Comparison of ENCODE assay signal across 22 cellular contexts in the genomic region with DNA sequence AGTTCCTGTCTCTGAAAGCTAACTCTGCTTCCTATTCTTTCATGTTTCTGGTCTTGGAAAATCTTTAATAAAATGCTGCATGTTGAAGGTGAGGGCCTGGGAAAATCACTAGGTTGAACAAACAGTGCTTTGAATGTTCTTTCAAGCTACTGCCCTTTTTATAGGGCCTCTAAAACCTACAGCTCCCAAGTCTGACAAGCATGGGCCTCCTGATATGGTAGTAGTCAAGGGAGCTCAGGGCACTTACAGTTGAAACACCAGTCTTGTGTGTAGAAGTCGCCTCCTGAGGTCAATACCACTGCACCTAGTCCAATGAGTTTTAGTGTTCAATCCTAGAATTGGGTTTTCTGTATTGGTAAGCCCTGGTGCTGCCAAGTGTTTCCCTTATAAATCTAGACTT.
"Had no signal": no experiment of that assay in that cellular context is flagged by ENCODE, and none has a peak within 500 bp of the region (broad histone marks: within the 10 kb centered on the region; RNA-seq: fewer than 3 reads in every experiment).

No MANE protein-coding gene starts in this region.

- ATAC-seq: effector memory CD8-positive, alpha-beta T cell; esophagus mucosa; gastrocnemius medialis; left cardiac atrium; left lung; lower lobe of right lung had no signal

- H3K27me3 ChIP-seq: colonic mucosa, esophagus squamous epithelium, gastrocnemius medialis, heart right ventricle, left lung had no signal

- DNase-seq: cerebellar nuclear complex; colonic mucosa; cortex of kidney; effector CD8-positive, alpha-beta T cell; effector memory CD8-positive, alpha-beta T cell; endodermal cell; erythroblast; esophagus squamous epithelium; foreskin fibroblast; foreskin melanocyte; gastrocnemius medialis; glutamatergic neuron; head of caudate nucleus; heart right ventricle; hippocampal formation; left cardiac atrium; left lung; lower lobe of right lung; mesenchymal stem cell; midbrain had no signal

- H3K4me3 ChIP-seq: colonic mucosa, esophagus squamous epithelium, gastrocnemius medialis, heart right ventricle, left lung, lower lobe of right lung had no signal

- H3K9me3 ChIP-seq: colonic mucosa, esophagus squamous epithelium, gastrocnemius medialis, heart right ventricle, left lung, lower lobe of right lung had no signal

- H3K36me3 ChIP-seq: colonic mucosa had no signal

- H3K4me1 ChIP-seq: colonic mucosa, left lung had no signal

- H3K27ac ChIP-seq: colonic mucosa, epithelial cell of prostate, esophagus squamous epithelium, gastrocnemius medialis, left lung, lower lobe of right lung had no signal
